In genomic region chr6:27290850-27291208, GRCh38 we compare ENCODE assay signal across 1 cellular context.
TF ChIP-seq lines count a peak whose summit lies in the region.

No MANE protein-coding gene starts in this region.

TF ChIP-seq in K562, 482 proteins besides CTCF, POLR2A, EP300 and RAD21 (continues in another document):
- no peak for TF ChIP-seq RERE (CRISPR knock-in tag; IDR thresholded peaks at IDR 0.05; ENCODE audit: borderline replicate concordance)
- no peak for TF ChIP-seq HNRNPK (IDR thresholded peaks at IDR 0.05; ENCODE audit: low read depth, low read length, poor library complexity, severe bottlenecking)
- TF ChIP-seq ZNF589 (CRISPR knock-in tag; IDR thresholded peaks at IDR 0.05; ENCODE audit: low read depth): no peak
- no peak for TF ChIP-seq CSDE1 (IDR thresholded peaks at IDR 0.05)
- 0 out of 2 replicates have a peak, but pooled peaks have one; percentile 1 for TF ChIP-seq ESRRA (IDR thresholded peaks at IDR 0.05; ENCODE audit: borderline replicate concordance, low read depth)
- TF ChIP-seq TFAM (CRISPR knock-in tag; conservative IDR thresholded peaks at IDR 0.05): no peak
- no peak for TF ChIP-seq ZBTB49 (CRISPR knock-in tag; IDR thresholded peaks at IDR 0.05; ENCODE audit: borderline replicate concordance)
- TF ChIP-seq, protein P1, sequence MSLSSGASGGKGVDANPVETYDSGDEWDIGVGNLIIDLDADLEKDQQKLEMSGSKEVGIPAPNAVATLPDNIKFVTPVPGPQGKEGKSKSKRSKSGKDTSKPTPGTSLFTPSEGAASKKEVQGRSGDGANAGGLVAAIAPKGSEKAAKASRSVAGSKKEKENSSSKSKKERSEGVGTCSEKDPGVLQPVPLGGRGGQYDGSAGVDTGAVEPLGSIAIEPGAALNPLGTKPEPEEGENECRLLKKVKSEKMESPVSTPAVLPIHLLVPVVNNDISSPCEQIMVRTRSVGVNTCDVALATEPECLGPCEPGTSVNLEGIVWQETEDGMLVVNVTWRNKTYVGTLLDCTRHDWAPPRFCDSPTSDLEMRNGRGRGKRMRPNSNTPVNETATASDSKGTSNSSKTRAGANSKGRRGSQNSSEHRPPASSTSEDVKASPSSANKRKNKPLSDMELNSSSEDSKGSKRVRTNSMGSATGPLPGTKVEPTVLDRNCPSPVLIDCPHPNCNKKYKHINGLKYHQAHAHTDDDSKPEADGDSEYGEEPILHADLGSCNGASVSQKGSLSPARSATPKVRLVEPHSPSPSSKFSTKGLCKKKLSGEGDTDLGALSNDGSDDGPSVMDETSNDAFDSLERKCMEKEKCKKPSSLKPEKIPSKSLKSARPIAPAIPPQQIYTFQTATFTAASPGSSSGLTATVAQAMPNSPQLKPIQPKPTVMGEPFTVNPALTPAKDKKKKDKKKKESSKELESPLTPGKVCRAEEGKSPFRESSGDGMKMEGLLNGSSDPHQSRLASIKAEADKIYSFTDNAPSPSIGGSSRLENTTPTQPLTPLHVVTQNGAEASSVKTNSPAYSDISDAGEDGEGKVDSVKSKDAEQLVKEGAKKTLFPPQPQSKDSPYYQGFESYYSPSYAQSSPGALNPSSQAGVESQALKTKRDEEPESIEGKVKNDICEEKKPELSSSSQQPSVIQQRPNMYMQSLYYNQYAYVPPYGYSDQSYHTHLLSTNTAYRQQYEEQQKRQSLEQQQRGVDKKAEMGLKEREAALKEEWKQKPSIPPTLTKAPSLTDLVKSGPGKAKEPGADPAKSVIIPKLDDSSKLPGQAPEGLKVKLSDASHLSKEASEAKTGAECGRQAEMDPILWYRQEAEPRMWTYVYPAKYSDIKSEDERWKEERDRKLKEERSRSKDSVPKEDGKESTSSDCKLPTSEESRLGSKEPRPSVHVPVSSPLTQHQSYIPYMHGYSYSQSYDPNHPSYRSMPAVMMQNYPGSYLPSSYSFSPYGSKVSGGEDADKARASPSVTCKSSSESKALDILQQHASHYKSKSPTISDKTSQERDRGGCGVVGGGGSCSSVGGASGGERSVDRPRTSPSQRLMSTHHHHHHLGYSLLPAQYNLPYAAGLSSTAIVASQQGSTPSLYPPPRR (CRISPR knock-in tag; IDR thresholded peaks at IDR 0.05; ENCODE audit: borderline replicate concordance): 0 out of 2 replicates have a peak, but pooled peaks have one; percentile 79
- TF ChIP-seq POLR3A (IDR thresholded peaks at IDR 0.05; ENCODE audit: borderline replicate concordance, extremely low read depth, insufficient read depth, insufficient read length): no peak
- no peak for TF ChIP-seq ZKSCAN8 (CRISPR knock-in tag; IDR thresholded peaks at IDR 0.05)
- TF ChIP-seq CREBBP (IDR thresholded peaks at IDR 0.05; ENCODE audit: low read depth, low read length): no peak
- no peak for TF ChIP-seq MCM7 (IDR thresholded peaks at IDR 0.05)
- no peak for TF ChIP-seq SREBF2 (CRISPR knock-in tag; IDR thresholded peaks at IDR 0.05)
- TF ChIP-seq FOXJ2 (tag; IDR thresholded peaks at IDR 0.05): peak; percentile 8; the same call in 1 of the 2 replicates
- TF ChIP-seq, protein P2, sequence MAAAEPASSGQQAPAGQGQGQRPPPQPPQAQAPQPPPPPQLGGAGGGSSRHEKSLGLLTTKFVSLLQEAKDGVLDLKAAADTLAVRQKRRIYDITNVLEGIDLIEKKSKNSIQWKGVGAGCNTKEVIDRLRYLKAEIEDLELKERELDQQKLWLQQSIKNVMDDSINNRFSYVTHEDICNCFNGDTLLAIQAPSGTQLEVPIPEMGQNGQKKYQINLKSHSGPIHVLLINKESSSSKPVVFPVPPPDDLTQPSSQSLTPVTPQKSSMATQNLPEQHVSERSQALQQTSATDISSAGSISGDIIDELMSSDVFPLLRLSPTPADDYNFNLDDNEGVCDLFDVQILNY (CRISPR knock-in tag; IDR thresholded peaks at IDR 0.05): 0 out of 2 replicates have a peak, but pooled peaks have one; percentile 47
- TF ChIP-seq RBM39 (optimal IDR thresholded peaks at IDR 0.05; ENCODE audit: low read depth, low read length): peak; percentile 10
- no peak for TF ChIP-seq HSF4 (CRISPR knock-in tag; IDR thresholded peaks at IDR 0.05; ENCODE audit: borderline replicate concordance)
- no peak for TF ChIP-seq RBM34 (IDR thresholded peaks at IDR 0.05; ENCODE audit: borderline replicate concordance, insufficient read depth, low read length)
- TF ChIP-seq DLX4 (CRISPR knock-in tag; IDR thresholded peaks at IDR 0.05): no peak
- TF ChIP-seq ZBTB43 (CRISPR knock-in tag; IDR thresholded peaks at IDR 0.05): no peak
- peak; percentile 92 for TF ChIP-seq ZBTB7A (IDR thresholded peaks at IDR 0.05; ENCODE audit: borderline replicate concordance, control insufficient read depth, low read depth, low read length)
- TF ChIP-seq, protein P3, sequence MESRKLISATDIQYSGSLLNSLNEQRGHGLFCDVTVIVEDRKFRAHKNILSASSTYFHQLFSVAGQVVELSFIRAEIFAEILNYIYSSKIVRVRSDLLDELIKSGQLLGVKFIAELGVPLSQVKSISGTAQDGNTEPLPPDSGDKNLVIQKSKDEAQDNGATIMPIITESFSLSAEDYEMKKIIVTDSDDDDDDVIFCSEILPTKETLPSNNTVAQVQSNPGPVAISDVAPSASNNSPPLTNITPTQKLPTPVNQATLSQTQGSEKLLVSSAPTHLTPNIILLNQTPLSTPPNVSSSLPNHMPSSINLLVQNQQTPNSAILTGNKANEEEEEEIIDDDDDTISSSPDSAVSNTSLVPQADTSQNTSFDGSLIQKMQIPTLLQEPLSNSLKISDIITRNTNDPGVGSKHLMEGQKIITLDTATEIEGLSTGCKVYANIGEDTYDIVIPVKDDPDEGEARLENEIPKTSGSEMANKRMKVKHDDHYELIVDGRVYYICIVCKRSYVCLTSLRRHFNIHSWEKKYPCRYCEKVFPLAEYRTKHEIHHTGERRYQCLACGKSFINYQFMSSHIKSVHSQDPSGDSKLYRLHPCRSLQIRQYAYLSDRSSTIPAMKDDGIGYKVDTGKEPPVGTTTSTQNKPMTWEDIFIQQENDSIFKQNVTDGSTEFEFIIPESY (CRISPR knock-in tag; IDR thresholded peaks at IDR 0.05): 0 out of 2 replicates have a peak, but pooled peaks have one; percentile 0
- TF ChIP-seq GABPB2 (CRISPR knock-in tag; conservative IDR thresholded peaks at IDR 0.05): no peak
- TF ChIP-seq ELF1 (tag; IDR thresholded peaks at IDR 0.05): 0 out of 2 replicates have a peak, but pooled peaks have one; percentile 24
- TF ChIP-seq, protein P4, sequence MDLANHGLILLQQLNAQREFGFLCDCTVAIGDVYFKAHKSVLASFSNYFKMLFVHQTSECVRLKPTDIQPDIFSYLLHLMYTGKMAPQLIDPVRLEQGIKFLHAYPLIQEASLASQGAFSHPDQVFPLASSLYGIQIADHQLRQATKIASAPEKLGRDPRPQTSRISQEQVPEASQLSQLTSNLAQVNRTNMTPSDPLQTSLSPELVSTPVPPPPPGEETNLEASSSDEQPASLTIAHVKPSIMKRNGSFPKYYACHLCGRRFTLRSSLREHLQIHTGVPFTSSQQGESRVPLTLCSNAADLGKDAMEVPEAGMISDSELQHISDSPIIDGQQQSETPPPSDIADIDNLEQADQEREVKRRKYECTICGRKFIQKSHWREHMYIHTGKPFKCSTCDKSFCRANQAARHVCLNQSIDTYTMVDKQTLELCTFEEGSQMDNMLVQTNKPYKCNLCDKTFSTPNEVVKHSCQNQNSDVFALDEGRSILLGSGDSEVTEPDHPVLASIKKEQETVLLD (IDR thresholded peaks at IDR 0.05): peak; percentile 11; the same call in 1 of the 2 replicates
- TF ChIP-seq FOSL1 (tag; conservative IDR thresholded peaks at IDR 0.05): no peak
- TF ChIP-seq ZNF707 (CRISPR knock-in tag; conservative IDR thresholded peaks at IDR 0.05): no peak
- TF ChIP-seq TOE1 (IDR thresholded peaks at IDR 0.05; ENCODE audit: borderline replicate concordance): no peak
- 0 out of 2 replicates have a peak, but pooled peaks have one; percentile 46 for TF ChIP-seq TOE1 (CRISPR knock-in tag; IDR thresholded peaks at IDR 0.05; ENCODE audit: borderline replicate concordance, low read depth)
- TF ChIP-seq UBTF (IDR thresholded peaks at IDR 0.05; ENCODE audit: borderline replicate concordance in 1 of 2, low read depth in 2 of 2, low read length in 2 of 2): 0 out of 4 replicates have a peak, but pooled peaks of 1 of the 2 experiments have one; percentile 5
- peak; percentile 42; the same call in 1 of the 2 replicates for TF ChIP-seq SP1 (CRISPR knock-in tag; IDR thresholded peaks at IDR 0.05)
